10 cellular contexts compared by ENCODE assay signal in genomic region chr20:5918856-5919633, GRCh38. TPM values are rescaled to one million over a fixed set of nuclear protein-coding genes. Genes with fewer than 3 reads are reported as not detected.
DNase-seq lines count a peak whose midpoint lies in the region; ATAC-seq and TF ChIP-seq lines count a peak whose summit lies in the region.
"Had no signal": no experiment of that assay in that cellular context is flagged by ENCODE, and none has a peak within 500 bp of the region (broad histone marks: within the 10 kb centered on the region; RNA-seq: fewer than 3 reads in every experiment).

No MANE protein-coding gene starts in this region.

- 0 out of 2 replicates have a peak, but pooled peaks cover 4% of the 10 kb centered on the region for H3K9me1 ChIP-seq in IMR-90 (ENCODE audit: insufficient read depth, low read length)

- intact Hi-C loops in IMR-90 (cut with micrococcal nuclease) = no loop called here
- intact Hi-C loops in activated T-helper 1 cell treated with anti-CD3 and anti-CD28 coated beads, Interleukin-12 subunit alpha, Interleukin-12 subunit beta, Interleukin-2, Interleukin-4 antibody, amounts not matched to agents 30 ng/mL and 10 ng/mL and 1 ng/mL, durations not matched to agents 14 hours and 24 hours and 36 hours (cut with micrococcal nuclease) = no loop called here
- intact Hi-C loops in left lung (cut with DNase I) = no loop called here

- ATAC-seq in IMR-90 (ENCODE audit: low read depth) (peak; percentile 64; the same call in 1 of the 2 replicates), left lung (peak; percentile 67), GM18502 (IDR thresholded peaks at IDR 0.05; ENCODE audit: poor library complexity, unreplicated experiment) (no peak)

- H3K36me3 Mint-ChIP-seq in activated T-helper 1 cell treated with anti-CD3 and anti-CD28 coated beads, Interleukin-12 subunit alpha, Interleukin-12 subunit beta, Interleukin-2, Interleukin-4 antibody, amounts not matched to agents 30 ng/mL and 10 ng/mL and 1 ng/mL, durations not matched to agents 14 hours and 24 hours and 36 hours (ENCODE audit: low read depth) = peaks cover 1% of the 10 kb centered on the region
- H3K36me3 Mint-ChIP-seq: type B pancreatic cell had no signal

- no peak overlapping the region for H3K4ac ChIP-seq in IMR-90 (ENCODE audit: low read depth, low read length)

- H3K36me3 ChIP-seq in IMR-90 (ENCODE audit: control insufficient read depth, insufficient read depth, low read length) (no peaks in the 10 kb centered on the region), left lung (no peaks in the 10 kb centered on the region)

- in situ Hi-C loops in IMR-90 (cut with MboI; ENCODE audit: low sequenced_read_pairs) = no loop called here

- no peak overlapping the region for H2BK5ac ChIP-seq in IMR-90 (ENCODE audit: low read depth, low read length, poor library complexity, severe bottlenecking)

- no peak overlapping the region for H3K4me3 ChIP-seq in IMR-90 (ENCODE audit: insufficient read depth, low read depth, low read length)
- H3K4me3 ChIP-seq in left lung = no peak overlapping the region

- no peak for TF ChIP-seq POLR2A in IMR-90 (IDR thresholded peaks at IDR 0.05; ENCODE audit: low read depth, low read length)

- H3K27me3 ChIP-seq in IMR-90 (ENCODE audit: control insufficient read depth, insufficient read depth, low read length) (peaks cover 10% of the 10 kb centered on the region), left lung (peaks cover 0 to 15% of the 10 kb centered on the region in 2 donors)

- H3K18ac ChIP-seq in IMR-90 (ENCODE audit: low read depth, low read length) = no peak overlapping the region; the same call in 1 of the 2 replicates

- CTCF ChIA-PET in IMR-90 (lab: Yijun Ruan, JAX) = no interaction called here

- no peak overlapping the region for H4K5ac ChIP-seq in IMR-90 (ENCODE audit: low read depth, low read length)

- no peak overlapping the region for H4K8ac ChIP-seq in IMR-90 (ENCODE audit: low read depth in 2 of 2, low read length in 2 of 2)

- no peak overlapping the region for H3K14ac ChIP-seq in IMR-90 (replicated peaks; ENCODE audit: low read depth, low read length)

- POLR2A ChIA-PET in IMR-90 (lab: Charles Lee; ENCODE audit: unreplicated experiment) = interaction anchor here (0.5 kb wide), 1 partner anchor 101 kb away, joined by 5 read pairs; no protein-coding TSS in a partner anchor

- no peak overlapping the region for H3K4me3 Mint-ChIP-seq in activated T-helper 1 cell treated with anti-CD3 and anti-CD28 coated beads, Interleukin-12 subunit alpha, Interleukin-12 subunit beta, Interleukin-2, Interleukin-4 antibody, amounts not matched to agents 30 ng/mL and 10 ng/mL and 1 ng/mL, durations not matched to agents 14 hours and 24 hours and 36 hours
- H3K4me3 Mint-ChIP-seq: dendritic cell treated with granulocyte-macrophage colony-stimulating factor and Interleukin-4, amounts not matched to agents 40 ng/mL and 50 ng/mL, for 4 days; type B pancreatic cell had no signal

- no peak overlapping the region for H2AK9ac ChIP-seq in IMR-90 (replicated peaks; ENCODE audit: low read depth, low read length, poor library complexity)

- no peak overlapping the region for H2BK15ac ChIP-seq in IMR-90 (ENCODE audit: low read depth, low read length)

- H3K27ac ChIP-seq in IMR-90 (ENCODE audit: insufficient read depth, low read length) = no peak overlapping the region
- no peak overlapping the region for H3K27ac ChIP-seq in left lung

- H3K27me3 Mint-ChIP-seq in activated T-helper 1 cell treated with anti-CD3 and anti-CD28 coated beads, Interleukin-12 subunit alpha, Interleukin-12 subunit beta, Interleukin-2, Interleukin-4 antibody, amounts not matched to agents 30 ng/mL and 10 ng/mL and 1 ng/mL, durations not matched to agents 14 hours and 24 hours and 36 hours (ENCODE audit: insufficient read depth) = peaks cover 14% of the 10 kb centered on the region

- H2AFZ ChIP-seq in IMR-90 (replicated peaks; ENCODE audit: low read length, poor library complexity) = peak overlapping the region; percentile 0

- dilution Hi-C loops in IMR-90 (cut with HindIII; ENCODE audit: low sequenced_read_pairs, unreplicated experiment) = no loop called here

- peaks cover 2% of the 10 kb centered on the region; the same call in 1 of the 2 replicates for H3K4me1 ChIP-seq in IMR-90 (ENCODE audit: control insufficient read depth, insufficient read depth, low read length)
- H3K4me1 ChIP-seq in left lung = peaks cover 0 to 8% of the 10 kb centered on the region in 2 donors

- H4K91ac ChIP-seq in IMR-90 (ENCODE audit: insufficient read depth, low read depth, low read length) = no peak overlapping the region

- H3K9me3 ChIP-seq in IMR-90 (ENCODE audit: control insufficient read depth, insufficient read depth, low read length) (no peaks in the 10 kb centered on the region), left lung (no peaks in the 10 kb centered on the region)

- H2BK20ac ChIP-seq in IMR-90 (ENCODE audit: low read depth, low read length) = no peak overlapping the region

- H3K79me1 ChIP-seq in IMR-90 (ENCODE audit: low read depth in 1 of 2, low read length in 2 of 2) = no peaks in the 10 kb centered on the region

- no peak overlapping the region for H2AK5ac ChIP-seq in IMR-90 (ENCODE audit: low read depth, low read length)

- BruUV-seq in IMR-90 (replicated peaks; lab: Mats Ljungman, UMichigan) = no TSS peak

- H3K27ac Mint-ChIP-seq in activated T-helper 1 cell treated with anti-CD3 and anti-CD28 coated beads, Interleukin-12 subunit alpha, Interleukin-12 subunit beta, Interleukin-2, Interleukin-4 antibody, amounts not matched to agents 30 ng/mL and 10 ng/mL and 1 ng/mL, durations not matched to agents 14 hours and 24 hours and 36 hours = peak overlapping the region; percentile 43
- H3K27ac Mint-ChIP-seq: dendritic cell treated with granulocyte-macrophage colony-stimulating factor and Interleukin-4, amounts not matched to agents 40 ng/mL and 50 ng/mL, for 4 days; type B pancreatic cell had no signal

- no CpG with 5 or more reads among the region's 4 CpGs for WGBS in IMR-90 (ENCODE audit: extremely low coverage in 2 of 2, insufficient read length in 1 of 2), 2 experiments

- H3K9ac ChIP-seq in IMR-90 (ENCODE audit: low read depth, low read length) = no peak overlapping the region

- no peaks in the 10 kb centered on the region for H3K9me3 Mint-ChIP-seq in activated T-helper 1 cell treated with anti-CD3 and anti-CD28 coated beads, Interleukin-12 subunit alpha, Interleukin-12 subunit beta, Interleukin-2, Interleukin-4 antibody, amounts not matched to agents 30 ng/mL and 10 ng/mL and 1 ng/mL, durations not matched to agents 14 hours and 24 hours and 36 hours
- H3K9me3 Mint-ChIP-seq: dendritic cell treated with granulocyte-macrophage colony-stimulating factor and Interleukin-4, amounts not matched to agents 40 ng/mL and 50 ng/mL, for 4 days; type B pancreatic cell had no signal

- H2BK120ac ChIP-seq in IMR-90 (ENCODE audit: low read depth, low read length) = no peak overlapping the region

- H3K4me2 ChIP-seq in IMR-90 (ENCODE audit: low read depth, low read length) = peak overlapping the region; percentile 10; the same call in 1 of the 2 replicates

- no peaks in the 10 kb centered on the region for H4K20me1 ChIP-seq in IMR-90 (ENCODE audit: insufficient read depth, low read length)

- DNase-seq in Daoy (ENCODE audit: low read depth) (peak; percentile 83), IMR-90 (peak; percentile 44), left lung (no peak), DMS114 treated with DMSO at 0.1 percent for 48 hours (lab: John Stamatoyannopoulos, UW; ENCODE audit: unreplicated experiment) (no peak), T-helper 9 cell (no peak), NCI-H1930 (lab: John Stamatoyannopoulos, UW) (no peak)
- no peak for DNase-seq in activated T-helper 1 cell treated with anti-CD3 and anti-CD28 coated beads, Interleukin-12 subunit alpha, Interleukin-12 subunit beta, Interleukin-2, Interleukin-4 antibody, amounts not matched to agents 30 ng/mL and 10 ng/mL and 1 ng/mL, durations not matched to agents 14 hours and 24 hours and 36 hours (ENCODE audit: low spot score)

- no peak overlapping the region for H3K23ac ChIP-seq in IMR-90 (ENCODE audit: low read depth, low read length)

- H3K4me1 Mint-ChIP-seq in activated T-helper 1 cell treated with anti-CD3 and anti-CD28 coated beads, Interleukin-12 subunit alpha, Interleukin-12 subunit beta, Interleukin-2, Interleukin-4 antibody, amounts not matched to agents 30 ng/mL and 10 ng/mL and 1 ng/mL, durations not matched to agents 14 hours and 24 hours and 36 hours (ENCODE audit: low read depth) = peaks cover 18% of the 10 kb centered on the region

- TF ChIP-seq CTCF in IMR-90 (conservative IDR thresholded peaks at IDR 0.05; ENCODE audit: low read depth, low read length) (no peak), left lung (IDR thresholded peaks at IDR 0.05) (no peak)

- no peak for TF ChIP-seq RAD21 in IMR-90 (IDR thresholded peaks at IDR 0.05; ENCODE audit: low read length)

- H3K56ac ChIP-seq in IMR-90 (ENCODE audit: extremely low read depth, insufficient read depth, low read length) = no peak overlapping the region

RNA-seq across cellular contexts. Expression of gene CHGB, which starts 7.7 kb away (rescaled TPM):
- total RNA-seq in Daoy (2014; rRNA removed; shearing (Covaris generic)) = 0.42 and 1.5 TPM in 2 replicates
- total RNA-seq in IMR-90 (2012; rRNA removed) (under 0.01 TPM in 2 replicates), left lung (not detected)
- 0.16 and 0.27 TPM in 2 replicates for polyA plus RNA-seq in IMR-90 (2012; rRNA removed)
- 0.03 and 0.09 TPM in 2 replicates for polyA plus RNA-seq in IMR-90 (2012; cell fraction: cytosol; rRNA removed)
- 0.23 TPM in 1 of 2 replicates, not detected in the other for polyA plus RNA-seq in IMR-90 (2012; cell fraction: nucleus; rRNA removed; ENCODE audit: low replicate concordance)
- total RNA-seq in activated T-helper 1 cell treated with anti-CD3 and anti-CD28 coated beads, Interleukin-12 subunit alpha, Interleukin-12 subunit beta, Interleukin-2, Interleukin-4 antibody, amounts not matched to agents 30 ng/mL and 10 ng/mL and 1 ng/mL, durations not matched to agents 14 hours and 24 hours and 36 hours = not detected in 2 replicates

RNA-seq across cellular contexts. Expression of gene TRMT6, which starts 31.3 kb away (rescaled TPM):
- total RNA-seq in Daoy (2014; rRNA removed; shearing (Covaris generic)) = 23.4 and 28.9 TPM in 2 replicates
- total RNA-seq in IMR-90 (2012; rRNA removed) (7.2 and 10.0 TPM in 2 replicates), left lung (10 to 100 TPM in 1 of 2 donors, 1 to 10 TPM in 1; 7.3 to 13.3 TPM)
- polyA plus RNA-seq in IMR-90 (2012; rRNA removed) = 6.8 and 8.0 TPM in 2 replicates
- 2.6 and 4.1 TPM in 2 replicates for polyA plus RNA-seq in IMR-90 (2012; cell fraction: cytosol; rRNA removed)
- polyA plus RNA-seq in IMR-90 (2012; cell fraction: nucleus; rRNA removed; ENCODE audit: low replicate concordance) = 1.8 and 5.8 TPM in 2 replicates
- 36.1 and 38.9 TPM in 2 replicates for total RNA-seq in activated T-helper 1 cell treated with anti-CD3 and anti-CD28 coated beads, Interleukin-12 subunit alpha, Interleukin-12 subunit beta, Interleukin-2, Interleukin-4 antibody, amounts not matched to agents 30 ng/mL and 10 ng/mL and 1 ng/mL, durations not matched to agents 14 hours and 24 hours and 36 hours

RNA-seq across cellular contexts. Expression of gene MCM8, which starts 31.4 kb away (rescaled TPM):
- total RNA-seq in Daoy (2014; rRNA removed; shearing (Covaris generic)) = 38.0 and 43.8 TPM in 2 replicates
- 11.5 and 13.9 TPM in 2 replicates for total RNA-seq in IMR-90 (2012; rRNA removed)
- polyA plus RNA-seq in IMR-90 (2012; rRNA removed) = 3.1 and 4.2 TPM in 2 replicates
- polyA plus RNA-seq in IMR-90 (2012; cell fraction: cytosol; rRNA removed) = 0.37 and 0.93 TPM in 2 replicates
- 0.54 and 2.5 TPM in 2 replicates for polyA plus RNA-seq in IMR-90 (2012; cell fraction: nucleus; rRNA removed; ENCODE audit: low replicate concordance)
- total RNA-seq in activated T-helper 1 cell treated with anti-CD3 and anti-CD28 coated beads, Interleukin-12 subunit alpha, Interleukin-12 subunit beta, Interleukin-2, Interleukin-4 antibody, amounts not matched to agents 30 ng/mL and 10 ng/mL and 1 ng/mL, durations not matched to agents 14 hours and 24 hours and 36 hours = 36.5 and 38.8 TPM in 2 replicates
- total RNA-seq in left lung = 1 to 10 TPM; 6.4 to 8.6 TPM

Comparison
In these comparisons a context has a peak if more than half of its experiments do, and no peak if none do; other contexts are left out.
1. DNase-seq: peak in Daoy (single experiment) and IMR-90 (single experiment); none in activated T-helper 1 cell treated with anti-CD3 and anti-CD28 coated beads, Interleukin-12 subunit alpha, Interleukin-12 subunit beta, Interleukin-2, Interleukin-4 antibody, amounts not matched to agents 30 ng/mL and 10 ng/mL and 1 ng/mL, durations not matched to agents 14 hours and 24 hours and 36 hours (single experiment), left lung (0 of 2), DMS114 treated with DMSO at 0.1 percent for 48 hours (single experiment), T-helper 9 cell (single experiment) and NCI-H1930 (0 of 2).